23 cellular contexts compared by ENCODE assay signal in genomic region chr9:91896096-91896495, GRCh38. TPM values are rescaled to one million over a fixed set of nuclear protein-coding genes. Genes with fewer than 3 reads are reported as not detected.
DNase-seq lines count a peak whose midpoint lies in the region; ATAC-seq, FAIRE-seq and TF ChIP-seq lines count a peak whose summit lies in the region.
"Had no signal": no experiment of that assay in that cellular context is flagged by ENCODE, and none has a peak within 500 bp of the region (broad histone marks: within the 10 kb centered on the region; RNA-seq: fewer than 3 reads in every experiment).

No MANE protein-coding gene starts in this region.

- no peak for FAIRE-seq in GM19239 (lab: Jason Lieb, UNC)
- FAIRE-seq: urothelium cell line had no signal

- no peak overlapping the region for H3K9ac ChIP-seq in endodermal cell (ENCODE audit: extremely low read depth, low read length, poor library complexity, severe bottlenecking)

- H3K27me3 ChIP-seq in endodermal cell (ENCODE audit: control insufficient read depth, insufficient read depth, low read length, poor library complexity, severe bottlenecking) = no peaks in the 10 kb centered on the region

- peaks cover 52% of the 10 kb centered on the region for H3K36me3 ChIP-seq in endodermal cell (ENCODE audit: control insufficient read depth, insufficient read depth, low read length)

- peak overlapping the region; percentile 46 for H3K4me3 ChIP-seq in endodermal cell (ENCODE audit: low read length)

- peak overlapping the region; percentile 21 for H3K27ac Mint-ChIP-seq in stimulated activated naive CD8-positive, alpha-beta T cell treated with anti-CD3 and anti-CD28 coated beads, Interleukin-15, Interleukin-2, amounts not matched to agents 100 ng/mL and 50 ng/mL, for 24 hours
- H3K27ac Mint-ChIP-seq in endodermal cell = peak overlapping the region; percentile 38
- H3K27ac Mint-ChIP-seq: activated naive CD8-positive, alpha-beta T cell treated with anti-CD3 and anti-CD28 coated beads, Interleukin-2, amount 10 ng/mL, durations not matched to agents 7 days and 5 days; activated T-helper 1 cell treated with anti-CD3 and anti-CD28 coated beads, Interleukin-12 subunit alpha, Interleukin-12 subunit beta, Interleukin-2, Interleukin-4 antibody, amounts not matched to agents 30 ng/mL and 10 ng/mL and 1 ng/mL, durations not matched to agents 14 hours and 24 hours and 36 hours; CD4-positive, alpha-beta T cell had no signal

- no peak for TF ChIP-seq CTCF in endodermal cell (conservative IDR thresholded peaks at IDR 0.05)
- no peak for TF ChIP-seq CTCF in omental fat pad (IDR thresholded peaks at IDR 0.05)

- H3K27me3 Mint-ChIP-seq in stimulated activated naive CD8-positive, alpha-beta T cell treated with anti-CD3 and anti-CD28 coated beads, Interleukin-15, Interleukin-2, amounts not matched to agents 100 ng/mL and 50 ng/mL, for 24 hours = peaks cover 3% of the 10 kb centered on the region
- no peaks in the 10 kb centered on the region for H3K27me3 Mint-ChIP-seq in endodermal cell (ENCODE audit: insufficient read depth)

- H3K9me3 Mint-ChIP-seq in stimulated activated naive CD8-positive, alpha-beta T cell treated with anti-CD3 and anti-CD28 coated beads, Interleukin-15, Interleukin-2, amounts not matched to agents 100 ng/mL and 50 ng/mL, for 24 hours = no peaks in the 10 kb centered on the region
- H3K9me3 Mint-ChIP-seq in endodermal cell = no peaks in the 10 kb centered on the region
- H3K9me3 Mint-ChIP-seq: activated naive CD8-positive, alpha-beta T cell treated with anti-CD3 and anti-CD28 coated beads, Interleukin-2, amount 10 ng/mL, durations not matched to agents 7 days and 5 days; activated T-helper 1 cell treated with anti-CD3 and anti-CD28 coated beads, Interleukin-12 subunit alpha, Interleukin-12 subunit beta, Interleukin-2, Interleukin-4 antibody, amounts not matched to agents 30 ng/mL and 10 ng/mL and 1 ng/mL, durations not matched to agents 14 hours and 24 hours and 36 hours; CD4-positive, alpha-beta T cell had no signal

- H3K4me1 ChIP-seq in endodermal cell (ENCODE audit: control insufficient read depth, insufficient read depth, low read length) = peaks cover 46% of the 10 kb centered on the region

- no peak overlapping the region for H3K4me3 Mint-ChIP-seq in stimulated activated naive CD8-positive, alpha-beta T cell treated with anti-CD3 and anti-CD28 coated beads, Interleukin-15, Interleukin-2, amounts not matched to agents 100 ng/mL and 50 ng/mL, for 24 hours
- H3K4me3 Mint-ChIP-seq in endodermal cell = no peak overlapping the region
- H3K4me3 Mint-ChIP-seq: activated naive CD8-positive, alpha-beta T cell treated with anti-CD3 and anti-CD28 coated beads, Interleukin-2, amount 10 ng/mL, durations not matched to agents 7 days and 5 days; activated T-helper 1 cell treated with anti-CD3 and anti-CD28 coated beads, Interleukin-12 subunit alpha, Interleukin-12 subunit beta, Interleukin-2, Interleukin-4 antibody, amounts not matched to agents 30 ng/mL and 10 ng/mL and 1 ng/mL, durations not matched to agents 14 hours and 24 hours and 36 hours; CD4-positive, alpha-beta T cell had no signal

- no peak for ATAC-seq in stimulated activated naive CD8-positive, alpha-beta T cell treated with anti-CD3 and anti-CD28 coated beads, Interleukin-15, Interleukin-2, amounts not matched to agents 100 U/mL and 50 U/mL, for 24 hours
- ATAC-seq in omental fat pad (ENCODE audit: low FRiP score) (no peak), HG03280 (IDR thresholded peaks at IDR 0.05; ENCODE audit: unreplicated experiment) (no peak), left lobe of liver (no peak)
- ATAC-seq: activated CD4-positive, CD25-positive, alpha-beta regulatory T cell treated with anti-CD3 and anti-CD28 coated beads, Interleukin-2, amount 50 U/mL, for 24 hours; PC-3 had no signal

- H3K36me3 Mint-ChIP-seq in stimulated activated naive CD8-positive, alpha-beta T cell treated with anti-CD3 and anti-CD28 coated beads, Interleukin-15, Interleukin-2, amounts not matched to agents 100 ng/mL and 50 ng/mL, for 24 hours (ENCODE audit: low read depth) = no peaks in the 10 kb centered on the region
- peaks cover 25% of the 10 kb centered on the region for H3K36me3 Mint-ChIP-seq in endodermal cell (ENCODE audit: low read depth)
- H3K36me3 Mint-ChIP-seq: activated naive CD8-positive, alpha-beta T cell treated with anti-CD3 and anti-CD28 coated beads, Interleukin-2, amount 10 ng/mL, durations not matched to agents 7 days and 5 days had no signal

- H3K9me3 ChIP-seq in endodermal cell (ENCODE audit: control insufficient read depth, low read length) = no peaks in the 10 kb centered on the region

- DNase-seq in stimulated activated naive CD8-positive, alpha-beta T cell treated with anti-CD3 and anti-CD28 coated beads, Interleukin-15, Interleukin-2, amounts not matched to agents 100 U/mL and 50 U/mL, for 24 hours = no peak
- DNase-seq in endodermal cell (no peak), omental fat pad (ENCODE audit: low spot score) (peak; percentile 15), GM19239 (ENCODE audit: insufficient read length, low spot score) (no peak), left lobe of liver (ENCODE audit: low spot score) (no peak), GDM1 (lab: John Stamatoyannopoulos, UW) (no peak)
- DNase-seq: activated naive CD8-positive, alpha-beta T cell treated with anti-CD3 and anti-CD28 coated beads, Interleukin-2, amount 10 ng/mL, durations not matched to agents 7 days and 5 days; CD4-positive, alpha-beta T cell; DMS53; HCEC 1CT; MV-4-11; nucleus accumbens; PC-3; SIG-M5; stimulated activated CD4-positive, alpha-beta T cell treated with anti-CD3 and anti-CD28 coated beads, Interleukin-2, amount 100 ng/mL, for 48 hours; T-helper 2 cell had no signal

- no peaks in the 10 kb centered on the region for H3K4me1 Mint-ChIP-seq in stimulated activated naive CD8-positive, alpha-beta T cell treated with anti-CD3 and anti-CD28 coated beads, Interleukin-15, Interleukin-2, amounts not matched to agents 100 ng/mL and 50 ng/mL, for 24 hours (ENCODE audit: low read depth)
- peaks cover 75% of the 10 kb centered on the region for H3K4me1 Mint-ChIP-seq in endodermal cell
- H3K4me1 Mint-ChIP-seq: activated naive CD8-positive, alpha-beta T cell treated with anti-CD3 and anti-CD28 coated beads, Interleukin-2, amount 10 ng/mL, durations not matched to agents 7 days and 5 days had no signal

- WGBS in endodermal cell (ENCODE audit: insufficient coverage in 1 of 2, insufficient read length in 1 of 2), 2 experiments = 96% methylated on average over 5 to 7 of the region's 7 CpGs

- no peak overlapping the region for H3K27ac ChIP-seq in endodermal cell (ENCODE audit: low read depth, low read length)
- H3K27ac ChIP-seq: HL-60 had no signal

RNA-seq across cellular contexts. Expression of gene ROR2, which starts 53.9 kb away (rescaled TPM):
- total RNA-seq in endodermal cell (100 to 1,000 TPM; 104 to 160 TPM), omental fat pad (10 to 100 TPM in 2 of 4 donors, 1 to 10 TPM in 2; 6.3 to 32.2 (median 15.1) TPM), left lobe of liver (0.15 TPM)
- polyA plus RNA-seq in endodermal cell (2013, experiment 1 of 2) = 39.8 TPM
- polyA plus RNA-seq in endodermal cell (2013, experiment 2 of 2) = 40.9 TPM
- total RNA-seq: activated CD8-positive, alpha-beta memory T cell treated with anti-CD3 and anti-CD28 coated beads for 36 hours; CD4-positive, alpha-beta T cell; PC-3 had no signal
